ENCODE assay signal across 26 cellular contexts in the genomic region with DNA sequence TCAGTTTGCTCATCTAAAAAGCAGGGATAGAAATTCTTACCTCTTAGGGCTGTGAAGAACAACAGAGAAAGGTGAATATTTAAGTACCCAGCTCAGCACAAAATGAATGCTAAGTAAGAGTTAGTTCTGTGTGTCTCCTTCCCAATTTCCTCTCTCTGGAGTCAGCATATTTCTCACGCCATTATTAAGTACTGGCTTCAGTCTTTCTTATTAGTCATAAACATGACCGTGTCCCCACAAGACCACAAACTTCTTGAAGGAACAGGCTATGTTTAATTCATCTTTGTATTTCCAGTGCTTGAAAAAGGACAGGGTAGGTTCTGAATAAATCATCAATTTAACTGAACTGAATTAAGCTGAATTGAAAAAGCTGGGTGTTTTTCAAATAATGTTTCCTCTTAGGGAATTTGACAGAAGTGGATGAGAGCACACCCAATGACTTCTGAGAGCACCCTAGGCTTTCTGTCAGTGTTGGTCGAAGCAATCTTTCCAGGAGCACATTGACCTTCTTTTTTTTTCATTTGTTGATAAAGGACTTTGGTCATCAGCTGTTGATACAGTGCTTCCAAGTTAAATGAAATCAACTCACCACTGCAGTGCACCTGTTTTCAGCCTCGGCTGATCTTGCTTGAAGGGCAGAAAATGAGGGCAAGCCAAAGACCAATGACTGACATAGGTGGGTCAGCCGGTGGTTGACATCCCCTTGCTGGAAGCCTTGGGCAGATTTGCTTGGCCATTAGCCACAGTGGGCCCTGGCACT. TPM values are rescaled to one million over a fixed set of nuclear protein-coding genes. Genes with fewer than 3 reads are reported as not detected.
DNase-seq lines count a peak whose midpoint lies in the region; ATAC-seq, FAIRE-seq and TF ChIP-seq lines count a peak whose summit lies in the region.
"Had no signal": no experiment of that assay in that cellular context is flagged by ENCODE, and none has a peak within 500 bp of the region (broad histone marks: within the 10 kb centered on the region; RNA-seq: fewer than 3 reads in every experiment).

No MANE protein-coding gene starts in this region.

- no peak for TF ChIP-seq POLR2A in HepG2 (IDR thresholded peaks at IDR 0.05; ENCODE audit: insufficient read depth in 1 of 2, low read depth in 2 of 2, low read length in 2 of 2)

- no peak for ATAC-seq in HepG2
- ATAC-seq in HG03354 (IDR thresholded peaks at IDR 0.05; ENCODE audit: poor library complexity, severe bottlenecking, unreplicated experiment), result no peak
- no peak for ATAC-seq in GM23338
- ATAC-seq: Panc1 had no signal

- TF ChIP-seq RAD21 in liver (IDR thresholded peaks at IDR 0.05) (peak; percentile 27 to 48), HepG2 (CRISPR knock-in tag; IDR thresholded peaks at IDR 0.05) (no peak)

- H3K4me2 ChIP-seq in HepG2 (ENCODE audit: low read depth, low read length), result no peak overlapping the region
- H3K4me2 ChIP-seq in GM23338, result no peak overlapping the region
- H3K4me2 ChIP-seq: neural progenitor cell had no signal

- no peak overlapping the region for H2AFZ ChIP-seq in HepG2 (ENCODE audit: low read length)
- H2AFZ ChIP-seq in GM23338, result no peak overlapping the region
- H2AFZ ChIP-seq: neural progenitor cell had no signal

- H3K36me3 Mint-ChIP-seq in Caco-2 (ENCODE audit: insufficient read depth, unreplicated experiment), result no peaks in the 10 kb centered on the region
- no peaks in the 10 kb centered on the region for H3K36me3 Mint-ChIP-seq in GM23338 (ENCODE audit: low read depth)
- H3K36me3 Mint-ChIP-seq: activated naive CD4-positive, alpha-beta T cell treated with anti-CD3 and anti-CD28 coated beads, Interleukin-2, amount 50 U/mL, for 24 hours; CD8-positive, alpha-beta memory T cell; mesothelial cell of epicardium; neural progenitor cell had no signal

- no peak overlapping the region for H3K4me3 ChIP-seq in liver (ENCODE audit: low read depth in 1 of 3, low read length in 3 of 3)
- H3K4me3 ChIP-seq in HepG2 (replicated peaks in 1 of 3; ENCODE audit: insufficient read depth in 1 of 3, low read depth in 2 of 3, low read length in 3 of 3), result no peak overlapping the region
- H3K4me3 ChIP-seq in Caco-2 (ENCODE audit: low read depth, low read length), result no peak overlapping the region
- no peak overlapping the region for H3K4me3 ChIP-seq in GM23338
- H3K4me3 ChIP-seq: heart right ventricle, neural progenitor cell, stomach had no signal

- H3K27me3 ChIP-seq in liver (ENCODE audit: control insufficient read depth in 4 of 4, insufficient read depth in 4 of 4, low read length in 3 of 4) (no peaks in the 10 kb centered on the region), HepG2 (ENCODE audit: control insufficient read depth in 1 of 2, insufficient read depth in 2 of 2, low read length in 2 of 2) (no peaks in the 10 kb centered on the region), Caco-2 (replicated peaks; ENCODE audit: control insufficient read depth, insufficient read depth, low read length) (no peaks in the 10 kb centered on the region), GM23338 (ENCODE audit: insufficient read depth) (no peaks in the 10 kb centered on the region)
- H3K27me3 ChIP-seq: heart right ventricle, neural progenitor cell, stomach had no signal

- H3K9me2 ChIP-seq in GM23338 (ENCODE audit: insufficient read depth), result no peaks in the 10 kb centered on the region; the same call in none of the 2 replicates

- H3K27ac ChIP-seq in liver (ENCODE audit: low read depth in 1 of 2, low read length in 2 of 2) (peak overlapping the region in 1 of 2 donors; percentile 36), HepG2 (ENCODE audit: extremely low read length, insufficient read depth, low read length) (no peak overlapping the region), GM23338 (ENCODE audit: low read depth) (no peak overlapping the region)
- H3K27ac ChIP-seq: HL-60, neural progenitor cell, stomach had no signal

- no peaks in the 10 kb centered on the region for H4K20me1 ChIP-seq in HepG2 (ENCODE audit: insufficient read depth, low read length)
- no peaks in the 10 kb centered on the region for H4K20me1 ChIP-seq in GM23338 (replicated peaks; ENCODE audit: insufficient read depth)

- H3K27me3 Mint-ChIP-seq in Caco-2 (ENCODE audit: insufficient read depth, unreplicated experiment), result peaks cover 8% of the 10 kb centered on the region
- H3K27me3 Mint-ChIP-seq in GM23338 (ENCODE audit: insufficient read depth, low read depth, poor library complexity), result no peaks in the 10 kb centered on the region
- H3K27me3 Mint-ChIP-seq: CD8-positive, alpha-beta memory T cell had no signal

- H3K9ac ChIP-seq in liver (ENCODE audit: low read depth in 1 of 2, low read length in 2 of 2) (no peak overlapping the region), HepG2 (ENCODE audit: insufficient read depth, low read depth, low read length) (no peak overlapping the region)
- H3K9ac ChIP-seq: neural progenitor cell had no signal

- POLR2A ChIA-PET in HepG2 (lab: Yijun Ruan, JAX) (no interaction called here), Caco-2 (lab: Charles Lee) (no interaction called here)

- WGBS in liver, result 49% methylated on average over 5 of the region's 5 CpGs
- WGBS in HepG2 (ENCODE audit: low lambda C conversion rate), result 0% methylated on average over 4 of the region's 5 CpGs

- H3K4me1 Mint-ChIP-seq in Caco-2 (ENCODE audit: low read depth, unreplicated experiment) (no peaks in the 10 kb centered on the region), GM23338 (no peaks in the 10 kb centered on the region)
- H3K4me1 Mint-ChIP-seq: activated naive CD4-positive, alpha-beta T cell treated with anti-CD3 and anti-CD28 coated beads, Interleukin-2, amount 50 U/mL, for 24 hours; CD8-positive, alpha-beta memory T cell; mesothelial cell of epicardium; neural progenitor cell had no signal

- H3K9me3 ChIP-seq in liver (ENCODE audit: control insufficient read depth in 4 of 4, low read length in 3 of 4) (no peaks in the 10 kb centered on the region), HepG2 (ENCODE audit: low read length) (no peaks in the 10 kb centered on the region), Caco-2 (no peaks in the 10 kb centered on the region)
- H3K9me3 ChIP-seq: heart right ventricle, stomach had no signal

- H3K9me3 Mint-ChIP-seq in Caco-2 (ENCODE audit: unreplicated experiment) (no peaks in the 10 kb centered on the region), GM23338 (no peaks in the 10 kb centered on the region)
- H3K9me3 Mint-ChIP-seq: activated naive CD4-positive, alpha-beta T cell treated with anti-CD3 and anti-CD28 coated beads, Interleukin-2, amount 50 U/mL, for 24 hours; mesothelial cell of epicardium; neural progenitor cell had no signal

- H3K4me3 Mint-ChIP-seq in Caco-2 (ENCODE audit: unreplicated experiment), result no peak overlapping the region
- H3K4me3 Mint-ChIP-seq in GM23338, result no peak overlapping the region
- H3K4me3 Mint-ChIP-seq: activated naive CD4-positive, alpha-beta T cell treated with anti-CD3 and anti-CD28 coated beads, Interleukin-2, amount 50 U/mL, for 24 hours; CD8-positive, alpha-beta memory T cell; mesothelial cell of epicardium; neural progenitor cell had no signal

- in situ Hi-C loops in HepG2 (cut with HindIII; ENCODE audit: extremely low pct_ligation_motif_present, low pct_unique_long_range_greater_than_20kb), result no loop called here

- FAIRE-seq in HepG2 (lab: Jason Lieb, UNC), result no peak
- FAIRE-seq: urothelium cell line had no signal

- H3K36me3 ChIP-seq in liver (ENCODE audit: control insufficient read depth in 4 of 4, insufficient read depth in 3 of 4, low read depth in 1 of 4, low read length in 3 of 4) (no peaks in the 10 kb centered on the region), HepG2 (replicated peaks in 1 of 2; ENCODE audit: control insufficient read depth in 1 of 2, insufficient read depth in 2 of 2, low read length in 2 of 2) (no peaks in the 10 kb centered on the region), Caco-2 (ENCODE audit: control insufficient read depth, insufficient read depth, low read length) (no peaks in the 10 kb centered on the region), GM23338 (ENCODE audit: insufficient read depth) (no peaks in the 10 kb centered on the region)
- H3K36me3 ChIP-seq: heart right ventricle, neural progenitor cell, stomach had no signal

- peaks cover 0 to 15% (median 9%) of the 10 kb centered on the region in 4 donors for H3K4me1 ChIP-seq in liver (ENCODE audit: control insufficient read depth in 4 of 4, insufficient read depth in 4 of 4, low read length in 3 of 4)
- H3K4me1 ChIP-seq in HepG2 (ENCODE audit: insufficient read depth, low read length), result no peaks in the 10 kb centered on the region
- H3K4me1 ChIP-seq in Caco-2, result no peaks in the 10 kb centered on the region
- no peaks in the 10 kb centered on the region for H3K4me1 ChIP-seq in GM23338 (ENCODE audit: insufficient read depth)
- H3K4me1 ChIP-seq: neural progenitor cell had no signal

- H3K27ac Mint-ChIP-seq in Caco-2 (ENCODE audit: unreplicated experiment) (no peak overlapping the region), GM23338 (no peak overlapping the region)
- H3K27ac Mint-ChIP-seq: activated naive CD4-positive, alpha-beta T cell treated with anti-CD3 and anti-CD28 coated beads, Interleukin-2, amount 50 U/mL, for 24 hours; CD8-positive, alpha-beta memory T cell; mesothelial cell of epicardium; neural progenitor cell had no signal

- CTCF ChIA-PET in HepG2 (lab: Yijun Ruan, JAX; ENCODE audit: low intra/inter-chr PET ratio, low total read pairs), result no interaction called here
- CTCF ChIA-PET in Caco-2 (lab: Charles Lee), result no interaction called here

- DNase-seq in HepG2 (ENCODE audit: low spot score), result no peak
- peak; percentile 55 for DNase-seq in amniotic epithelial cell (ENCODE audit: low read depth)
- DNase-seq in glomerular visceral epithelial cell (ENCODE audit: extremely low spot score), result peak; percentile 39
- no peak for DNase-seq in Caco-2
- DNase-seq in hepatic stellate cell (ENCODE audit: low spot score), result no peak
- DNase-seq in GM23338 (ENCODE audit: low spot score), result no peak
- DNase-seq: activated CD4-positive, alpha-beta T cell treated with anti-CD3 and anti-CD28 coated beads, Interleukin-2, amount 50 U/mL, for 4 hours; CD8-positive, alpha-beta memory T cell; dermis blood vessel endothelial cell; erythroblast; heart right ventricle; islet precursor cell; KG1; NCI-H1436; NCI-H82; retina; stomach had no signal

- TF ChIP-seq EP300 in HepG2 (IDR thresholded peaks at IDR 0.05; ENCODE audit: low read depth in 2 of 2, low read length in 2 of 2) (no peak), HepG2 (CRISPR knock-in tag; IDR thresholded peaks at IDR 0.05; ENCODE audit: borderline replicate concordance) (no peak)

- BruUV-seq in HepG2 (replicated peaks; lab: Mats Ljungman, UMichigan) (no TSS peak), Caco-2 (replicated peaks; lab: Mats Ljungman, UMichigan) (no TSS peak)

- TF ChIP-seq CTCF in liver (IDR thresholded peaks at IDR 0.05; ENCODE audit: low read depth, low read length, missing input control) (no peak), HepG2 (CRISPR knock-in tag; IDR thresholded peaks at IDR 0.05) (no peak), Caco-2 (IDR thresholded peaks at IDR 0.05; ENCODE audit: insufficient read depth in 1 of 2, low read depth in 1 of 2, low read length in 1 of 2, severe bottlenecking in 1 of 2, unreplicated experiment in 1 of 2) (no peak), GM23338 (conservative IDR thresholded peaks at IDR 0.05; ENCODE audit: low read depth in 2 of 2) (no peak)

- no peaks in the 10 kb centered on the region for H3F3A ChIP-seq in GM23338 (replicated peaks; ENCODE audit: low read depth)

- H3K79me2 ChIP-seq in HepG2 (ENCODE audit: insufficient read depth, low read length), result no peaks in the 10 kb centered on the region
- no peaks in the 10 kb centered on the region for H3K79me2 ChIP-seq in GM23338 (replicated peaks; ENCODE audit: insufficient read depth)

- intact Hi-C loops in HepG2 (cut with micrococcal nuclease; ENCODE audit: unreplicated experiment), result no loop called here
- intact Hi-C loops in Caco-2 (cut with micrococcal nuclease; ENCODE audit: unreplicated experiment), result loop anchor here (5.0 kb wide), 1 partner anchor 209 kb away; no protein-coding TSS in a partner anchor

RNA-seq across cellular contexts. Expression of a gene that starts 57.3 kb away (rescaled TPM):
- total RNA-seq in liver, result not detected
- polyA plus RNA-seq in liver, result not detected
- total RNA-seq in HepG2 (2016; rRNA removed; fragmentation: Illumina TruSeq; extraction: Trizol), result not detected in 2 replicates
- not detected in 2 replicates for total RNA-seq in HepG2 (2016; cell fraction: cytosol; rRNA removed; fragmentation: Illumina TruSeq; extraction: Trizol; ENCODE audit: low read depth)
- not detected in 2 replicates for total RNA-seq in HepG2 (2016; cell fraction: insoluble cytoplasmic fraction; rRNA removed; fragmentation: Illumina TruSeq; extraction: Trizol)
- not detected in 2 replicates for total RNA-seq in HepG2 (2016; cell fraction: membrane; rRNA removed; fragmentation: Illumina TruSeq; extraction: Trizol)
- not detected in 2 replicates for total RNA-seq in HepG2 (2016; cell fraction: nucleus; rRNA removed; fragmentation: Illumina TruSeq; extraction: Trizol)
- not detected in 2 replicates for polyA plus RNA-seq in HepG2 (2011; rRNA removed)
- polyA plus RNA-seq in HepG2 (2011; cell fraction: cytosol; rRNA removed), result not detected in 2 replicates
- not detected in 2 replicates for polyA plus RNA-seq in HepG2 (2011; cell fraction: nucleus; rRNA removed)
- not detected in 2 replicates for polyA plus RNA-seq in HepG2 (2012)
- not detected in 2 replicates for polyA plus RNA-seq in HepG2 (2016; cell fraction: cytosol; fragmentation: Illumina TruSeq; extraction: Trizol; ENCODE audit: low read depth)
- not detected in 2 replicates for polyA plus RNA-seq in HepG2 (2016; cell fraction: insoluble cytoplasmic fraction; fragmentation: Illumina TruSeq; extraction: Trizol; ENCODE audit: low read depth)
- polyA plus RNA-seq in HepG2 (2016; cell fraction: membrane; fragmentation: Illumina TruSeq; extraction: Trizol; ENCODE audit: low read depth), result not detected in 2 replicates
- not detected in 2 replicates for polyA plus RNA-seq in HepG2 (2016; cell fraction: nucleus; fragmentation: Illumina TruSeq; extraction: Trizol; ENCODE audit: insufficient read depth, low read depth)
- polyA minus RNA-seq in HepG2 (2011; rRNA and poly(A)+ RNA removed; ENCODE audit: low replicate concordance), result not detected in 2 replicates
- polyA minus RNA-seq in HepG2 (2011; cell fraction: cytosol; rRNA and poly(A)+ RNA removed), result not detected in 2 replicates
- 1.5 TPM in 1 of 2 replicates, not detected in the other for polyA minus RNA-seq in HepG2 (2011; cell fraction: nucleus; rRNA and poly(A)+ RNA removed)
- not detected in 2 replicates for total RNA-seq in Caco-2 (2022)
- 0.12 TPM in 1 of 2 replicates, not detected in the other for total RNA-seq in GM23338 (2014; rRNA removed; shearing (Covaris generic))
- polyA plus RNA-seq in GM23338 (2016; fragmentation: Nextera tagmentation; extraction: Ambion mirVana), result not detected in 2 replicates
- total RNA-seq: A673; CD8-positive, alpha-beta memory T cell; dermis blood vessel endothelial cell; mesothelial cell of epicardium had no signal
- polyA plus RNA-seq: CD8-positive, alpha-beta memory T cell; stomach had no signal

Comparison
In these comparisons a context has a peak if more than half of its experiments do, and no peak if none do; other contexts are left out.
1. DNase-seq: peak in amniotic epithelial cell (single experiment) and glomerular visceral epithelial cell (single experiment); none in HepG2 (single experiment), Caco-2 (0 of 2), hepatic stellate cell (single experiment) and GM23338 (single experiment).